ENCODE assay signal across 26 cellular contexts in the genomic region with DNA sequence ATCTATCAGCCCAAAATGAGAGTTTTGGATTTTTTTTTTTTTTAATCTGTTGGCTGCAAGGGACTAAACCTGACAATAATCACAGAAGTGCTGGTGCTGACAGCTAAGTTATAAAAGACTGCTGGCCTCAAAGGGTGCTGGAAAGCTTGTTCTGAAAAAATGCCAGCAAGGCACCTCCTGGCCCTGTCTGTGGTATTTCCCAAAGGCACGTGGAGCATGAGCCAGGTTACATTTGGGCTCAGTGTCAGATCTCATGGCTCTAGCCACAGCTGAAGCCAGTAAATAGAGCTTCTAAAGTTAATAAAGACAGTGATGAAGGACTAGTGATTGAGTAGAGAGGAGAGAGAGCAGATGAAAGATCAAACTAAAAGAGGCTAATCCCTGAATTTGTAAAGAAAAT.
"Had no signal": no experiment of that assay in that cellular context is flagged by ENCODE, and none has a peak within 500 bp of the region (broad histone marks: within the 10 kb centered on the region; RNA-seq: fewer than 3 reads in every experiment).

No MANE protein-coding gene starts in this region.

- H3K4me1 ChIP-seq: SJCRH30 had no signal

- H3K4me3 Mint-ChIP-seq: activated CD8-positive, alpha-beta T cell treated with anti-CD3 and anti-CD28 coated beads, Interleukin-2, amount 10 ng/mL, durations not matched to agents 7 days and 5 days; activated naive CD4-positive, alpha-beta T cell treated with anti-CD3 and anti-CD28 coated beads, Interleukin-2, amount 50 U/mL, for 24 hours; activated T-helper 1 cell treated with anti-CD3 and anti-CD28 coated beads, Interleukin-12 subunit alpha, Interleukin-12 subunit beta, Interleukin-2, Interleukin-4 antibody, amounts not matched to agents 30 ng/mL and 10 ng/mL and 1 ng/mL, durations not matched to agents 14 hours and 24 hours and 36 hours had no signal

- H3K4me3 ChIP-seq: SJCRH30 had no signal

- H3K27me3 ChIP-seq: SJCRH30 had no signal

- H3K4me1 Mint-ChIP-seq: activated naive CD4-positive, alpha-beta T cell treated with anti-CD3 and anti-CD28 coated beads, Interleukin-2, amount 50 U/mL, for 24 hours; brain had no signal

- H3K9me2 ChIP-seq: SK-N-SH had no signal

- H3K9me3 ChIP-seq: SJCRH30, SK-N-SH had no signal

- H3K36me3 ChIP-seq: SJCRH30 had no signal

- H3K4me2 ChIP-seq: KMS-11, SK-N-SH had no signal

- DNase-seq: activated CD4-positive, alpha-beta T cell treated with anti-CD3 and anti-CD28 coated beads for 48 hours; activated CD4-positive, alpha-beta T cell treated with anti-CD3 and anti-CD28 coated beads, Interleukin-2, amount 50 U/mL, for 4 hours; activated CD4-positive, CD25-positive, alpha-beta regulatory T cell treated with anti-CD3 and anti-CD28 coated beads, Interleukin-2, amount 50 U/mL, for 72 hours; activated CD8-positive, alpha-beta memory T cell treated with anti-CD3 and anti-CD28 coated beads, Interleukin-2, amount 50 U/mL, for 48 hours; activated CD8-positive, alpha-beta T cell treated with anti-CD3 and anti-CD28 coated beads, Interleukin-2, amount 10 ng/mL, durations not matched to agents 7 days and 5 days; activated effector memory CD4-positive, alpha-beta T cell treated with Interleukin-2 at 50 U/mL for 16 hours; activated naive CD4-positive, alpha-beta T cell; activated T-cell treated with anti-CD3 and anti-CD28 coated beads, Interleukin-2, amount 50 U/mL, for 1 hour; aorta; cerebellar nuclear complex; MV-4-11; NCI-H1092 treated with DMSO at 0.1 percent for 48 hours; NCI-H1417 treated with DMSO at 0.1 percent for 48 hours; NCI-H1694; NCI-H2029; NCI-H345; NCI-H510A; NCI-H526 treated with DMSO at 0.1 percent for 48 hours; NCI-H82; SJCRH30; SK-N-SH; T-helper 1 cell had no signal

- H3K36me3 Mint-ChIP-seq: activated naive CD4-positive, alpha-beta T cell treated with anti-CD3 and anti-CD28 coated beads, Interleukin-2, amount 50 U/mL, for 24 hours had no signal

- ATAC-seq: activated CD8-positive, alpha-beta T cell treated with anti-CD3 and anti-CD28 coated beads, Interleukin-2, amount 10 ng/mL, durations not matched to agents 7 days and 5 days had no signal

- H3K27ac ChIP-seq: KMS-11, SJCRH30 had no signal

- H3K27ac Mint-ChIP-seq: activated CD8-positive, alpha-beta T cell treated with anti-CD3 and anti-CD28 coated beads, Interleukin-2, amount 10 ng/mL, durations not matched to agents 7 days and 5 days; activated naive CD4-positive, alpha-beta T cell treated with anti-CD3 and anti-CD28 coated beads, Interleukin-2, amount 50 U/mL, for 24 hours; activated T-helper 1 cell treated with anti-CD3 and anti-CD28 coated beads, Interleukin-12 subunit alpha, Interleukin-12 subunit beta, Interleukin-2, Interleukin-4 antibody, amounts not matched to agents 30 ng/mL and 10 ng/mL and 1 ng/mL, durations not matched to agents 14 hours and 24 hours and 36 hours; brain had no signal
